8 cellular contexts compared by ENCODE assay signal in the genomic region with DNA sequence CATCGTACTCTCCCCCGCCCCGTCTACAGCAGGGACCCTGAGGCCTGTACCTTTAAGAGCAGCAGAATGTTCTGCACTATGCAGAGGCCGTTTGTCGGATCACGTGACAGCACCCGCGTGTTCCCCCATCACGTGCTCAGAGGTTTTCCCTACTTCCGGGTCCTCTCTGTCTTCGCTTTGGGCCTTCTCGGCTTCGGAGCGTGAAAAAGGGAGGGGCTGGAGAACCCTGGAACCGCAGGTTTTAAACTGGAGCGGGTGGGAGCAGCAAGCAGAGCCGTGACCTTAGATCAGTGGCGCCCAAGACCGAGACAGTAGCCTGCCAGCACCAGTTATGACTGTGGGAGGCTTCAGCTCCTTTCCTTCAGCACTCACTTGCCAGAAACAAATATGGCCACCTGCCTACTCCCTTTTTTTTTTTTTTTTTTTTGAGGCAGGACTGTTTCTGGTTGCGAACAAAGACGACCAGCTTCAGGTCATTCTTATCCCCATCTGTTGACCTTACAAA. TPM values are rescaled to one million over a fixed set of nuclear protein-coding genes. Genes with fewer than 3 reads are reported as not detected.
A peak's percentile ranks its signal among the peaks of the same experiment; 100 is the strongest.
DNase-seq lines count a peak whose midpoint lies in the region; ATAC-seq and TF ChIP-seq lines count a peak whose summit lies in the region.

A gene (minus strand): TSS at position 105 of the 505 bp plus-strand sequence. CDS start 315 bp downstream, outside the sequence.

- no peaks in the 10 kb centered on the region for H3K9me3 Mint-ChIP-seq in activated CD4-positive, alpha-beta T cell treated with anti-CD3 and anti-CD28 coated beads for 36 hours (ENCODE audit: low read depth)
- no peaks in the 10 kb centered on the region for H3K9me3 Mint-ChIP-seq in chondrocyte (ENCODE audit: low read depth)

- peak within 1 kb of the TSS; percentile 73 for H3K4me3 ChIP-seq in kidney epithelial cell (ENCODE audit: low read depth, low read length)

- intact Hi-C loops in activated CD4-positive, alpha-beta T cell treated with anti-CD3 and anti-CD28 coated beads for 36 hours (cut with DNase I, micrococcal nuclease), result loop anchor here in 1 of 2 experiments (1.0 to 5.0 kb wide), 12 partner anchors 57 to 1980 kb away; a partner anchor contains a TSS

- peak; percentile 88 to 94 for DNase-seq in AML-193 (lab: John Stamatoyannopoulos, UW)
- DNase-seq in NCI-H524 (lab: John Stamatoyannopoulos, UW), result peak; percentile 94 to 96
- DNase-seq in activated CD4-positive, alpha-beta T cell treated with anti-CD3 and anti-CD28 coated beads for 36 hours, result peak; percentile 94
- no peak for DNase-seq in chondrocyte (ENCODE audit: low spot score)
- peak; percentile 84 for DNase-seq in kidney epithelial cell (ENCODE audit: low read depth)
- DNase-seq in stimulated activated CD4-positive, alpha-beta T cell treated with anti-CD3 and anti-CD28 coated beads, Interleukin-15, amount 100 ng/mL, for 24 hours, result peak; percentile 90

- no peaks in the 10 kb centered on the region for H3K36me3 ChIP-seq in kidney epithelial cell (ENCODE audit: control insufficient read depth, insufficient read depth, low read length)

- TF ChIP-seq CTCF in chondrocyte (IDR thresholded peaks at IDR 0.05) (no peak), kidney epithelial cell (IDR thresholded peaks at IDR 0.05; ENCODE audit: insufficient read depth, low read length, poor library complexity, severe bottlenecking) (no peak)

- peaks cover 19% of the 10 kb centered on the region for H3K36me3 Mint-ChIP-seq in activated CD4-positive, alpha-beta T cell treated with anti-CD3 and anti-CD28 coated beads for 36 hours (ENCODE audit: low read depth)
- peaks cover 5% of the 10 kb centered on the region for H3K36me3 Mint-ChIP-seq in chondrocyte (ENCODE audit: low read depth)

- POLR2A ChIA-PET in activated CD4-positive, alpha-beta T cell treated with anti-CD3 and anti-CD28 coated beads for 36 hours (lab: Charles Lee), result interaction anchor here (0.6 to 0.9 kb wide), 2 partner anchors 45 to 200 kb away, joined by 3 to 4 read pairs; no protein-coding TSS in a partner anchor

- CTCF ChIA-PET in activated CD4-positive, alpha-beta T cell treated with anti-CD3 and anti-CD28 coated beads for 36 hours (lab: Charles Lee), result interaction anchor here (0.6 to 0.7 kb wide), 2 partner anchors 11 to 1278 kb away, joined by 3 read pairs; no protein-coding TSS in a partner anchor

- H3K4me1 Mint-ChIP-seq in activated CD4-positive, alpha-beta T cell treated with anti-CD3 and anti-CD28 coated beads for 36 hours, result peaks cover 60% of the 10 kb centered on the region
- H3K4me1 Mint-ChIP-seq in chondrocyte (ENCODE audit: low read depth), result peaks cover 4% of the 10 kb centered on the region

- peak within 1 kb of the TSS; percentile 100 for H3K27ac Mint-ChIP-seq in activated CD4-positive, alpha-beta T cell treated with anti-CD3 and anti-CD28 coated beads for 36 hours
- peak within 1 kb of the TSS; percentile 100 for H3K27ac Mint-ChIP-seq in chondrocyte (ENCODE audit: unreplicated experiment)

- ATAC-seq in HG03439 (IDR thresholded peaks at IDR 0.05; ENCODE audit: unreplicated experiment), result peak; percentile 76
- peak; percentile 64 for ATAC-seq in activated CD4-positive, alpha-beta T cell treated with anti-CD3 and anti-CD28 coated beads for 36 hours

- H3K27me3 ChIP-seq in kidney epithelial cell (ENCODE audit: control insufficient read depth, insufficient read depth, low read length), result peaks cover 2% of the 10 kb centered on the region

- H3K27me3 Mint-ChIP-seq in activated CD4-positive, alpha-beta T cell treated with anti-CD3 and anti-CD28 coated beads for 36 hours, result no peaks in the 10 kb centered on the region
- no peaks in the 10 kb centered on the region for H3K27me3 Mint-ChIP-seq in chondrocyte (ENCODE audit: low read depth)

- H3K4me3 Mint-ChIP-seq in activated CD4-positive, alpha-beta T cell treated with anti-CD3 and anti-CD28 coated beads for 36 hours, result peak within 1 kb of the TSS; percentile 94
- peak within 1 kb of the TSS; percentile 94 for H3K4me3 Mint-ChIP-seq in chondrocyte (ENCODE audit: unreplicated experiment)

- peak; percentile 39 for TF ChIP-seq POLR2A in GM19193 (IDR thresholded peaks at IDR 0.05; ENCODE audit: extremely low read depth, insufficient read depth, insufficient read length)

RNA-seq across cellular contexts. Expression of the gene that starts here (rescaled TPM):
- total RNA-seq in activated CD4-positive, alpha-beta T cell treated with anti-CD3 and anti-CD28 coated beads for 36 hours, result 10 to 100 TPM; 19.0 to 24.6 TPM
- total RNA-seq in chondrocyte (28.0 to 31.7 TPM (median 29.3 TPM) in 3 replicates), kidney epithelial cell (30.3 and 41.5 TPM in 2 replicates)
